22 cellular contexts compared by ENCODE assay signal in genomic region chr12:51434305-51434704, GRCh38. TPM values are rescaled to one million over a fixed set of nuclear protein-coding genes. Genes with fewer than 3 reads are reported as not detected.
DNase-seq lines count a peak whose midpoint lies in the region; ATAC-seq, FAIRE-seq and TF ChIP-seq lines count a peak whose summit lies in the region.
"Had no signal": no experiment of that assay in that cellular context is flagged by ENCODE, and none has a peak within 500 bp of the region (broad histone marks: within the 10 kb centered on the region; RNA-seq: fewer than 3 reads in every experiment).

No MANE protein-coding gene starts in this region.

- no peak for TF ChIP-seq POLR2A in GM12891 (IDR thresholded peaks at IDR 0.05; ENCODE audit: low read depth, low read length)

- no peak for ATAC-seq in GM18498 (IDR thresholded peaks at IDR 0.05; ENCODE audit: unreplicated experiment)
- ATAC-seq in HG03571 (IDR thresholded peaks at IDR 0.05; ENCODE audit: unreplicated experiment) = no peak
- ATAC-seq: activated T-cell treated with anti-CD3 and anti-CD28 coated beads, Interleukin-2, amount 50 U/mL, for 4 hours; esophagus mucosa; gastrocnemius medialis; left lung; stimulated activated naive CD8-positive, alpha-beta T cell treated with anti-CD3 and anti-CD28 coated beads, Interleukin-15, Interleukin-2, amounts not matched to agents 100 U/mL and 50 U/mL, for 24 hours had no signal

- no peak for FAIRE-seq in GM12891 (lab: Jason Lieb, UNC)

- TF ChIP-seq CTCF in fibroblast of mammary gland (conservative IDR thresholded peaks at IDR 0.05; ENCODE audit: control insufficient read depth, insufficient read depth, low read depth, low read length) = no peak

- peak; percentile 36 for DNase-seq in NCI-H146 (lab: John Stamatoyannopoulos, UW)
- peak; percentile 53 for DNase-seq in NCI-H774 (lab: John Stamatoyannopoulos, UW)
- DNase-seq in fibroblast of mammary gland (ENCODE audit: low read depth) = peak; percentile 17
- DNase-seq in renal cortical epithelial cell (ENCODE audit: low read depth) = peak; percentile 81
- DNase-seq in GM12891 (ENCODE audit: insufficient read length, low spot score) = no peak
- DNase-seq: activated CD4-positive, alpha-beta T cell treated with anti-CD3 and anti-CD28 coated beads for 4 hours; activated naive CD4-positive, alpha-beta T cell; activated T-cell treated with anti-CD3 and anti-CD28 coated beads, Interleukin-2, amount 50 U/mL, for 4 hours; brain microvascular endothelial cell; Caco-2; effector CD8-positive, alpha-beta T cell; gastrocnemius medialis; left lung; mesendoderm; NCI-H187; NCI-H2227 treated with DMSO at 0.1 percent for 48 hours; stimulated activated naive CD8-positive, alpha-beta T cell treated with anti-CD3 and anti-CD28 coated beads, Interleukin-15, Interleukin-2, amounts not matched to agents 100 U/mL and 50 U/mL, for 24 hours; uterus had no signal

- no peak overlapping the region for H3K4me3 ChIP-seq in fibroblast of mammary gland (ENCODE audit: control insufficient read depth, low read depth, low read length)
- H3K4me3 ChIP-seq: gastrocnemius medialis, left lung, thoracic aorta, uterus had no signal

TF ChIP-seq in GM12891, 5 proteins besides CTCF, POLR2A, EP300 and RAD21:
- TF ChIP-seq PAX5 (IDR thresholded peaks at IDR 0.05; ENCODE audit: insufficient read depth, low read length, severe bottlenecking) (no peak), POLR2AphosphoS5 (IDR thresholded peaks at IDR 0.05; ENCODE audit: low read depth, low read length) (no peak), SPI1 (IDR thresholded peaks at IDR 0.05; ENCODE audit: low read depth, low read length) (no peak), TAF1 (IDR thresholded peaks at IDR 0.05; ENCODE audit: low read depth, low read length) (no peak), POU2F2 (IDR thresholded peaks at IDR 0.05; ENCODE audit: low read depth, low read length) (no peak)

RNA-seq across cellular contexts. Expression of gene SLC4A8, which starts 9.7 kb away (rescaled TPM):
- total RNA-seq in renal cortical epithelial cell = 1.0 and 2.1 TPM in 2 replicates
- polyA plus RNA-seq in GM12891 (2012; ENCODE audit: low read depth, missing spikeins) = 1.5 TPM

RNA-seq across cellular contexts. Expression of gene GALNT6, which starts 43.1 kb away (rescaled TPM):
- total RNA-seq in renal cortical epithelial cell = 41.6 and 93.3 TPM in 2 replicates
- polyA plus RNA-seq in GM12891 (2012; ENCODE audit: low read depth, missing spikeins) = 15.2 TPM
